ENCODE assay signal across 8 cellular contexts in genomic region chr17:45852535-45853297, GRCh38. TPM values are rescaled to one million over a fixed set of nuclear protein-coding genes. Genes with fewer than 3 reads are reported as not detected.
DNase-seq lines count a peak whose midpoint lies in the region; ATAC-seq and TF ChIP-seq lines count a peak whose summit lies in the region.

No MANE protein-coding gene starts in this region.

- no peaks in the 10 kb centered on the region for H3K36me3 ChIP-seq in H7 (replicated peaks; ENCODE audit: control insufficient read depth, insufficient read depth, low read length)

- no peak overlapping the region for H3K4me3 Mint-ChIP-seq in nephron

- no peaks in the 10 kb centered on the region for H3K27me3 ChIP-seq in H7 (ENCODE audit: control insufficient read depth, insufficient read depth, low read length)

- peak; percentile 95 for TF ChIP-seq CTCF in epithelial cell of esophagus (IDR thresholded peaks at IDR 0.05; ENCODE audit: insufficient read depth, low read depth, low read length, missing control alignments)
- TF ChIP-seq CTCF in nephron (IDR thresholded peaks at IDR 0.05; ENCODE audit: unreplicated experiment in 3 of 3) = peak; percentile 85 to 91 (median 90)

- H3K4me3 ChIP-seq in H7 (ENCODE audit: insufficient read depth, low read depth, low read length) (no peak overlapping the region), epithelial cell of esophagus (ENCODE audit: low read length) (no peak overlapping the region)

- ATAC-seq in GM19397 (IDR thresholded peaks at IDR 0.05; ENCODE audit: unreplicated experiment) = no peak

- H3K4me1 Mint-ChIP-seq in nephron = peaks cover under 1% of the 10 kb centered on the region

- no peaks in the 10 kb centered on the region for H3K9me3 Mint-ChIP-seq in nephron

- no peaks in the 10 kb centered on the region for H3K36me3 Mint-ChIP-seq in nephron (ENCODE audit: low read depth)

- H3K27ac Mint-ChIP-seq in nephron = no peak overlapping the region

- H3K27me3 Mint-ChIP-seq in nephron (ENCODE audit: low read depth) = peaks cover 43% of the 10 kb centered on the region

- peak; percentile 67 for DNase-seq in AG20443 (ENCODE audit: low spot score)
- peak; percentile 86 for DNase-seq in H7
- peak; percentile 72 for DNase-seq in NCI-H748 (lab: John Stamatoyannopoulos, UW; ENCODE audit: unreplicated experiment)
- DNase-seq in activated CD8-positive, alpha-beta memory T cell treated with anti-CD3 and anti-CD28 coated beads for 4 hours (ENCODE audit: low read depth in 2 of 2) = peak; percentile 9 to 33
- DNase-seq in epithelial cell of esophagus (ENCODE audit: low read depth) = peak; percentile 63
- DNase-seq in stromal cell of bone marrow (ENCODE audit: low read depth) = peak; percentile 18

RNA-seq across cellular contexts. Expression of gene SPPL2C, which starts 8.0 kb away (rescaled TPM):
- total RNA-seq in H7 (2014; rRNA removed; shearing (Covaris generic)) = not detected in 2 replicates

RNA-seq across cellular contexts. Expression of gene MAPT, which starts 41.6 kb away (rescaled TPM):
- total RNA-seq in H7 (2014; rRNA removed; shearing (Covaris generic)) = 0.85 and 3.1 TPM in 2 replicates

Comparison
In these comparisons a context has a peak if more than half of its experiments do, and no peak if none do; other contexts are left out.
1. DNase-seq: peak in every context shown above with its lines; median percentile 86 in H7; 72 in NCI-H748; 67 in AG20443; 63 in epithelial cell of esophagus; 21 in activated CD8-positive, alpha-beta memory T cell treated with anti-CD3 and anti-CD28 coated beads for 4 hours; 18 in stromal cell of bone marrow.